In genomic region chr1:189349600-189349999, GRCh38 we compare ENCODE assay signal across 1 cellular context.
TF ChIP-seq lines count a peak whose summit lies in the region.

No MANE protein-coding gene starts in this region.

TF ChIP-seq in GM23338, 12 proteins besides CTCF, POLR2A, EP300 and RAD21 (continued from another document):
- TF ChIP-seq, protein P1, sequence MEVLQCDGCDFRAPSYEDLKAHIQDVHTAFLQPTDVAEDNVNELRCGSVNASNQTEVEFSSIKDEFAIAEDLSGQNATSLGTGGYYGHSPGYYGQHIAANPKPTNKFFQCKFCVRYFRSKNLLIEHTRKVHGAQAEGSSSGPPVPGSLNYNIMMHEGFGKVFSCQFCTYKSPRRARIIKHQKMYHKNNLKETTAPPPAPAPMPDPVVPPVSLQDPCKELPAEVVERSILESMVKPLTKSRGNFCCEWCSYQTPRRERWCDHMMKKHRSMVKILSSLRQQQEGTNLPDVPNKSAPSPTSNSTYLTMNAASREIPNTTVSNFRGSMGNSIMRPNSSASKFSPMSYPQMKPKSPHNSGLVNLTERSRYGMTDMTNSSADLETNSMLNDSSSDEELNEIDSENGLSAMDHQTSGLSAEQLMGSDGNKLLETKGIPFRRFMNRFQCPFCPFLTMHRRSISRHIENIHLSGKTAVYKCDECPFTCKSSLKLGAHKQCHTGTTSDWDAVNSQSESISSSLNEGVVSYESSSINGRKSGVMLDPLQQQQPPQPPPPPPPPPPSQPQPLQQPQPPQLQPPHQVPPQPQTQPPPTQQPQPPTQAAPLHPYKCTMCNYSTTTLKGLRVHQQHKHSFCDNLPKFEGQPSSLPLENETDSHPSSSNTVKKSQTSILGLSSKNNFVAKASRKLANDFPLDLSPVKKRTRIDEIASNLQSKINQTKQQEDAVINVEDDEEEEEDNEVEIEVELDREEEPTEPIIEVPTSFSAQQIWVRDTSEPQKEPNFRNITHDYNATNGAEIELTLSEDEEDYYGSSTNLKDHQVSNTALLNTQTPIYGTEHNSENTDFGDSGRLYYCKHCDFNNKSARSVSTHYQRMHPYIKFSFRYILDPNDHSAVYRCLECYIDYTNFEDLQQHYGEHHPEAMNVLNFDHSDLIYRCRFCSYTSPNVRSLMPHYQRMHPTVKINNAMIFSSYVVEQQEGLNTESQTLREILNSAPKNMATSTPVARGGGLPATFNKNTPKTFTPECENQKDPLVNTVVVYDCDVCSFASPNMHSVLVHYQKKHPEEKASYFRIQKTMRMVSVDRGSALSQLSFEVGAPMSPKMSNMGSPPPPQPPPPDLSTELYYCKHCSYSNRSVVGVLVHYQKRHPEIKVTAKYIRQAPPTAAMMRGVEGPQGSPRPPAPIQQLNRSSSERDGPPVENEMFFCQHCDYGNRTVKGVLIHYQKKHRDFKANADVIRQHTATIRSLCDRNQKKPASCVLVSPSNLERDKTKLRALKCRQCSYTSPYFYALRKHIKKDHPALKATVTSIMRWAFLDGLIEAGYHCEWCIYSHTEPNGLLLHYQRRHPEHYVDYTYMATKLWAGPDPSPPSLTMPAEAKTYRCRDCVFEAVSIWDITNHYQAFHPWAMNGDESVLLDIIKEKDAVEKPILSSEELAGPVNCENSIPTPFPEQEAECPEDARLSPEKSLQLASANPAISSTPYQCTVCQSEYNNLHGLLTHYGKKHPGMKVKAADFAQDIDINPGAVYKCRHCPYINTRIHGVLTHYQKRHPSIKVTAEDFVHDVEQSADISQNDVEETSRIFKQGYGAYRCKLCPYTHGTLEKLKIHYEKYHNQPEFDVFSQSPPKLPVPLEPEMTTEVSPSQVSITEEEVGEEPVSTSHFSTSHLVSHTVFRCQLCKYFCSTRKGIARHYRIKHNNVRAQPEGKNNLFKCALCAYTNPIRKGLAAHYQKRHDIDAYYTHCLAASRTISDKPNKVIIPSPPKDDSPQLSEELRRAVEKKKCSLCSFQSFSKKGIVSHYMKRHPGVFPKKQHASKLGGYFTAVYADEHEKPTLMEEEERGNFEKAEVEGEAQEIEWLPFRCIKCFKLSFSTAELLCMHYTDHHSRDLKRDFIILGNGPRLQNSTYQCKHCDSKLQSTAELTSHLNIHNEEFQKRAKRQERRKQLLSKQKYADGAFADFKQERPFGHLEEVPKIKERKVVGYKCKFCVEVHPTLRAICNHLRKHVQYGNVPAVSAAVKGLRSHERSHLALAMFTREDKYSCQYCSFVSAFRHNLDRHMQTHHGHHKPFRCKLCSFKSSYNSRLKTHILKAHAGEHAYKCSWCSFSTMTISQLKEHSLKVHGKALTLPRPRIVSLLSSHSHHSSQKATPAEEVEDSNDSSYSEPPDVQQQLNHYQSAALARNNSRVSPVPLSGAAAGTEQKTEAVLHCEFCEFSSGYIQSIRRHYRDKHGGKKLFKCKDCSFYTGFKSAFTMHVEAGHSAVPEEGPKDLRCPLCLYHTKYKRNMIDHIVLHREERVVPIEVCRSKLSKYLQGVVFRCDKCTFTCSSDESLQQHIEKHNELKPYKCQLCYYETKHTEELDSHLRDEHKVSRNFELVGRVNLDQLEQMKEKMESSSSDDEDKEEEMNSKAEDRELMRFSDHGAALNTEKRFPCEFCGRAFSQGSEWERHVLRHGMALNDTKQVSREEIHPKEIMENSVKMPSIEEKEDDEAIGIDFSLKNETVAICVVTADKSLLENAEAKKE (CRISPR knock-in tag; IDR thresholded peaks at IDR 0.05) = no peak
- TF ChIP-seq JUNB (IDR thresholded peaks at IDR 0.05; ENCODE audit: unreplicated experiment) (no peak), ZNF331 (CRISPR knock-in tag; IDR thresholded peaks at IDR 0.05; ENCODE audit: low read depth) (no peak)
